In the genomic region with DNA sequence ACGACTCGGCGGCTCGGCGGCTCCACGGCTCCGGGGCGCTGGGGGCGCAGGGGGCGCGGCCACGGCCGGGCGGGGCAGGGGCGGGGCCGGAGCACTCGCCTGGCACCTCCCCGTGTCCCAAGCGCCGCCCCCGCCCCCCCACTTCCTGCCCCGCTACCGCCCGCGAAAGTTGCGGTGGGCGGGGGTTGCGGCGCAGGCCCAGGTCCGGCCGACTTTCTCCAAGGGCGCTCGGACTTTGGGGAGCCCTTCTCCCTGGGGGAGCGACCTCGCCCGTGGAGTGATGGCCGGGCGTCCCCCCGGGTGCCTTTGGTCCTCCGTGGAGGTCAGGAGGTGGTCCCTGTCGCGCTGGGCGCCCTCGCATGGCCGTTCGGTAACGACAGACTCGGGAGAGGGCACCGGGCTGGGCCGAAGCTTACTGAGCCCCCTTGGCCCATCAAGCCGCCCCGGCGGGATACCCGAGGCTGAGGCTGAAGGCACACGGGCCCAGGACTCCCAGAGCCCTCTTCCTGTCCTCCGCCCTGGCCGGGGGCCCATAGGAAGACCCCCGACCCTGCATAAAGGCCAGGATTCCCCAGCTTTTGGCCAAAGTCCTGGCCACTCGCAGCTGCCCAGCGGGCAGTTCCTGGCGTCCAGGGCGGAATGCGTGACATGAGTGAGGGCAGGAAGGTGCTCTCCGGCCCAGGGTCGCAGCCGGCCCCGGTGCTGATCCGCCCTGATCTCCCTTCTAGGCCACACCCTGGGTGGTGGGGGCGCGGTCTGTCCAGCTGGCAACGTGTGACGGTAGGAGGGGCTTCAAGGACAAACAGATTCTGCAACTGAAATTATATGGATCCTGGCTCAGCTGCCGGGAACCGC, we compare ENCODE assay signal across 1 cellular context.
TF ChIP-seq lines count a peak whose summit lies in the region.

No MANE protein-coding gene starts in this region.

TF ChIP-seq in K562, 482 proteins besides CTCF, POLR2A, EP300 and RAD21 (continued from another document and continues in another):
- 0 out of 2 replicates have a peak, but pooled peaks have one; percentile 23 for TF ChIP-seq HDAC2 (IDR thresholded peaks at IDR 0.05)
- no peak for TF ChIP-seq ZNF436 (CRISPR knock-in tag; IDR thresholded peaks at IDR 0.05)
- peak; percentile 52; the same call in 1 of the 2 replicates for TF ChIP-seq EP400 (IDR thresholded peaks at IDR 0.05)
- TF ChIP-seq BHLHE40 (IDR thresholded peaks at IDR 0.05; ENCODE audit: low read length): no peak
- TF ChIP-seq, protein P1, sequence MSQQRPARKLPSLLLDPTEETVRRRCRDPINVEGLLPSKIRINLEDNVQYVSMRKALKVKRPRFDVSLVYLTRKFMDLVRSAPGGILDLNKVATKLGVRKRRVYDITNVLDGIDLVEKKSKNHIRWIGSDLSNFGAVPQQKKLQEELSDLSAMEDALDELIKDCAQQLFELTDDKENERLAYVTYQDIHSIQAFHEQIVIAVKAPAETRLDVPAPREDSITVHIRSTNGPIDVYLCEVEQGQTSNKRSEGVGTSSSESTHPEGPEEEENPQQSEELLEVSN (IDR thresholded peaks at IDR 0.05; ENCODE audit: borderline replicate concordance in 1 of 2, extremely low read depth in 1 of 2, insufficient read depth in 1 of 2, insufficient read length in 1 of 2, low read depth in 1 of 2, low read length in 1 of 2, poor library complexity in 1 of 2, severe bottlenecking in 1 of 2): peak in 1 of 2 experiments; percentile 32
- peak; percentile 71 to 88 for TF ChIP-seq MAZ (CRISPR knock-in tag; conservative IDR thresholded peaks at IDR 0.05 in 1 of 2, IDR thresholded peaks at IDR 0.05 in 1 of 2)
- TF ChIP-seq, protein P2, sequence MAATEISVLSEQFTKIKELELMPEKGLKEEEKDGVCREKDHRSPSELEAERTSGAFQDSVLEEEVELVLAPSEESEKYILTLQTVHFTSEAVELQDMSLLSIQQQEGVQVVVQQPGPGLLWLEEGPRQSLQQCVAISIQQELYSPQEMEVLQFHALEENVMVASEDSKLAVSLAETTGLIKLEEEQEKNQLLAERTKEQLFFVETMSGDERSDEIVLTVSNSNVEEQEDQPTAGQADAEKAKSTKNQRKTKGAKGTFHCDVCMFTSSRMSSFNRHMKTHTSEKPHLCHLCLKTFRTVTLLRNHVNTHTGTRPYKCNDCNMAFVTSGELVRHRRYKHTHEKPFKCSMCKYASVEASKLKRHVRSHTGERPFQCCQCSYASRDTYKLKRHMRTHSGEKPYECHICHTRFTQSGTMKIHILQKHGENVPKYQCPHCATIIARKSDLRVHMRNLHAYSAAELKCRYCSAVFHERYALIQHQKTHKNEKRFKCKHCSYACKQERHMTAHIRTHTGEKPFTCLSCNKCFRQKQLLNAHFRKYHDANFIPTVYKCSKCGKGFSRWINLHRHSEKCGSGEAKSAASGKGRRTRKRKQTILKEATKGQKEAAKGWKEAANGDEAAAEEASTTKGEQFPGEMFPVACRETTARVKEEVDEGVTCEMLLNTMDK (IDR thresholded peaks at IDR 0.05; ENCODE audit: borderline replicate concordance, insufficient read depth, low read depth, low read length, poor library complexity, severe bottlenecking): no peak
- TF ChIP-seq CXXC5 (CRISPR knock-in tag; IDR thresholded peaks at IDR 0.05): peak; percentile 21; the same call in 1 of the 2 replicates
- TF ChIP-seq, protein P3, sequence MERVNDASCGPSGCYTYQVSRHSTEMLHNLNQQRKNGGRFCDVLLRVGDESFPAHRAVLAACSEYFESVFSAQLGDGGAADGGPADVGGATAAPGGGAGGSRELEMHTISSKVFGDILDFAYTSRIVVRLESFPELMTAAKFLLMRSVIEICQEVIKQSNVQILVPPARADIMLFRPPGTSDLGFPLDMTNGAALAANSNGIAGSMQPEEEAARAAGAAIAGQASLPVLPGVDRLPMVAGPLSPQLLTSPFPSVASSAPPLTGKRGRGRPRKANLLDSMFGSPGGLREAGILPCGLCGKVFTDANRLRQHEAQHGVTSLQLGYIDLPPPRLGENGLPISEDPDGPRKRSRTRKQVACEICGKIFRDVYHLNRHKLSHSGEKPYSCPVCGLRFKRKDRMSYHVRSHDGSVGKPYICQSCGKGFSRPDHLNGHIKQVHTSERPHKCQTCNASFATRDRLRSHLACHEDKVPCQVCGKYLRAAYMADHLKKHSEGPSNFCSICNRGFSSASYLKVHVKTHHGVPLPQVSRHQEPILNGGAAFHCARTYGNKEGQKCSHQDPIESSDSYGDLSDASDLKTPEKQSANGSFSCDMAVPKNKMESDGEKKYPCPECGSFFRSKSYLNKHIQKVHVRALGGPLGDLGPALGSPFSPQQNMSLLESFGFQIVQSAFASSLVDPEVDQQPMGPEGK (CRISPR knock-in tag; IDR thresholded peaks at IDR 0.05; ENCODE audit: borderline replicate concordance): no peak
- peak; percentile 76; the same call in 1 of the 2 replicates for TF ChIP-seq ZBTB7A (IDR thresholded peaks at IDR 0.05; ENCODE audit: borderline replicate concordance, control insufficient read depth, low read depth, low read length)
- TF ChIP-seq ZNF239 (CRISPR knock-in tag; IDR thresholded peaks at IDR 0.05): no peak
- TF ChIP-seq, protein P4, sequence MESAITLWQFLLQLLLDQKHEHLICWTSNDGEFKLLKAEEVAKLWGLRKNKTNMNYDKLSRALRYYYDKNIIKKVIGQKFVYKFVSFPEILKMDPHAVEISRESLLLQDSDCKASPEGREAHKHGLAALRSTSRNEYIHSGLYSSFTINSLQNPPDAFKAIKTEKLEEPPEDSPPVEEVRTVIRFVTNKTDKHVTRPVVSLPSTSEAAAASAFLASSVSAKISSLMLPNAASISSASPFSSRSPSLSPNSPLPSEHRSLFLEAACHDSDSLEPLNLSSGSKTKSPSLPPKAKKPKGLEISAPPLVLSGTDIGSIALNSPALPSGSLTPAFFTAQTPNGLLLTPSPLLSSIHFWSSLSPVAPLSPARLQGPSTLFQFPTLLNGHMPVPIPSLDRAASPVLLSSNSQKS (CRISPR knock-in tag; IDR thresholded peaks at IDR 0.05): no peak
- peak; percentile 43; the same call in 1 of the 2 replicates for TF ChIP-seq SP1 (CRISPR knock-in tag; IDR thresholded peaks at IDR 0.05)
- TF ChIP-seq ZFX (CRISPR knock-in tag; IDR thresholded peaks at IDR 0.05): peak; percentile 70
- TF ChIP-seq EGR1 (conservative IDR thresholded peaks at IDR 0.05): peak; percentile 75
- no peak for TF ChIP-seq ATF1 (CRISPR knock-in tag; IDR thresholded peaks at IDR 0.05)
- TF ChIP-seq ATF1 (tag; IDR thresholded peaks at IDR 0.05): peak; percentile 11; the same call in 1 of the 2 replicates
- TF ChIP-seq RBM14 (IDR thresholded peaks at IDR 0.05; ENCODE audit: borderline replicate concordance, insufficient read depth, low read depth, low read length): 0 out of 2 replicates have a peak, but pooled peaks have one; percentile 13
- no peak for TF ChIP-seq CHD2 (IDR thresholded peaks at IDR 0.05; ENCODE audit: low read depth, low read length)
- peak; percentile 65; the same call in 1 of the 2 replicates for TF ChIP-seq PHF8 (IDR thresholded peaks at IDR 0.05; ENCODE audit: borderline replicate concordance, low read length)
- TF ChIP-seq KLF10 (CRISPR knock-in tag; IDR thresholded peaks at IDR 0.05): no peak
- TF ChIP-seq NFIX (CRISPR knock-in tag; IDR thresholded peaks at IDR 0.05; ENCODE audit: low read depth): no peak
- no peak for TF ChIP-seq CREB1 (IDR thresholded peaks at IDR 0.05)
- TF ChIP-seq CREB1 (CRISPR knock-in tag; IDR thresholded peaks at IDR 0.05): peak; percentile 29; the same call in 1 of the 2 replicates
- TF ChIP-seq KAT8 (IDR thresholded peaks at IDR 0.05; ENCODE audit: low read depth): no peak
- TF ChIP-seq XRCC5 (IDR thresholded peaks at IDR 0.05; ENCODE audit: low read depth, low read length): no peak
- TF ChIP-seq, protein P5, sequence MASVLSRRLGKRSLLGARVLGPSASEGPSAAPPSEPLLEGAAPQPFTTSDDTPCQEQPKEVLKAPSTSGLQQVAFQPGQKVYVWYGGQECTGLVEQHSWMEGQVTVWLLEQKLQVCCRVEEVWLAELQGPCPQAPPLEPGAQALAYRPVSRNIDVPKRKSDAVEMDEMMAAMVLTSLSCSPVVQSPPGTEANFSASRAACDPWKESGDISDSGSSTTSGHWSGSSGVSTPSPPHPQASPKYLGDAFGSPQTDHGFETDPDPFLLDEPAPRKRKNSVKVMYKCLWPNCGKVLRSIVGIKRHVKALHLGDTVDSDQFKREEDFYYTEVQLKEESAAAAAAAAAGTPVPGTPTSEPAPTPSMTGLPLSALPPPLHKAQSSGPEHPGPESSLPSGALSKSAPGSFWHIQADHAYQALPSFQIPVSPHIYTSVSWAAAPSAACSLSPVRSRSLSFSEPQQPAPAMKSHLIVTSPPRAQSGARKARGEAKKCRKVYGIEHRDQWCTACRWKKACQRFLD (CRISPR knock-in tag; IDR thresholded peaks at IDR 0.05): no peak
- TF ChIP-seq CTBP1 (IDR thresholded peaks at IDR 0.05; ENCODE audit: borderline replicate concordance): peak; percentile 16; the same call in 1 of the 2 replicates
- TF ChIP-seq, protein P6, sequence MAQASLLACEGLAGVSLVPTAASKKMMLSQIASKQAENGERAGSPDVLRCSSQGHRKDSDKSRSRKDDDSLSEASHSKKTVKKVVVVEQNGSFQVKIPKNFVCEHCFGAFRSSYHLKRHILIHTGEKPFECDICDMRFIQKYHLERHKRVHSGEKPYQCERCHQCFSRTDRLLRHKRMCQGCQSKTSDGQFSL (CRISPR knock-in tag; IDR thresholded peaks at IDR 0.05): peak; percentile 98
- TF ChIP-seq, protein P6 (tag; IDR thresholded peaks at IDR 0.05): peak in 1 of 2 experiments; percentile 94; a peak in 2 of 4 replicates
- no peak for TF ChIP-seq PHB2 (IDR thresholded peaks at IDR 0.05; ENCODE audit: low read depth)
- TF ChIP-seq, protein P7, sequence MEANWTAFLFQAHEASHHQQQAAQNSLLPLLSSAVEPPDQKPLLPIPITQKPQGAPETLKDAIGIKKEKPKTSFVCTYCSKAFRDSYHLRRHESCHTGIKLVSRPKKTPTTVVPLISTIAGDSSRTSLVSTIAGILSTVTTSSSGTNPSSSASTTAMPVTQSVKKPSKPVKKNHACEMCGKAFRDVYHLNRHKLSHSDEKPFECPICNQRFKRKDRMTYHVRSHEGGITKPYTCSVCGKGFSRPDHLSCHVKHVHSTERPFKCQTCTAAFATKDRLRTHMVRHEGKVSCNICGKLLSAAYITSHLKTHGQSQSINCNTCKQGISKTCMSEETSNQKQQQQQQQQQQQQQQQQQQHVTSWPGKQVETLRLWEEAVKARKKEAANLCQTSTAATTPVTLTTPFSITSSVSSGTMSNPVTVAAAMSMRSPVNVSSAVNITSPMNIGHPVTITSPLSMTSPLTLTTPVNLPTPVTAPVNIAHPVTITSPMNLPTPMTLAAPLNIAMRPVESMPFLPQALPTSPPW (CRISPR knock-in tag; IDR thresholded peaks at IDR 0.05): peak; percentile 92
- TF ChIP-seq POLR2AphosphoS5 (IDR thresholded peaks at IDR 0.05; ENCODE audit: control insufficient read depth, insufficient read depth, low read depth, low read length): 0 out of 2 replicates have a peak, but pooled peaks have one; percentile 33
- TF ChIP-seq CBX2 (IDR thresholded peaks at IDR 0.05; ENCODE audit: insufficient read depth, low read length, poor library complexity, severe bottlenecking): no peak
- no peak for TF ChIP-seq HDGF (IDR thresholded peaks at IDR 0.05)
- no peak for TF ChIP-seq SREBF2 (CRISPR knock-in tag; IDR thresholded peaks at IDR 0.05)
- TF ChIP-seq TOE1 (IDR thresholded peaks at IDR 0.05; ENCODE audit: borderline replicate concordance): no peak; the same call in 1 of the 2 replicates
- TF ChIP-seq TOE1 (CRISPR knock-in tag; IDR thresholded peaks at IDR 0.05; ENCODE audit: borderline replicate concordance, low read depth): no peak
